In the genomic region with DNA sequence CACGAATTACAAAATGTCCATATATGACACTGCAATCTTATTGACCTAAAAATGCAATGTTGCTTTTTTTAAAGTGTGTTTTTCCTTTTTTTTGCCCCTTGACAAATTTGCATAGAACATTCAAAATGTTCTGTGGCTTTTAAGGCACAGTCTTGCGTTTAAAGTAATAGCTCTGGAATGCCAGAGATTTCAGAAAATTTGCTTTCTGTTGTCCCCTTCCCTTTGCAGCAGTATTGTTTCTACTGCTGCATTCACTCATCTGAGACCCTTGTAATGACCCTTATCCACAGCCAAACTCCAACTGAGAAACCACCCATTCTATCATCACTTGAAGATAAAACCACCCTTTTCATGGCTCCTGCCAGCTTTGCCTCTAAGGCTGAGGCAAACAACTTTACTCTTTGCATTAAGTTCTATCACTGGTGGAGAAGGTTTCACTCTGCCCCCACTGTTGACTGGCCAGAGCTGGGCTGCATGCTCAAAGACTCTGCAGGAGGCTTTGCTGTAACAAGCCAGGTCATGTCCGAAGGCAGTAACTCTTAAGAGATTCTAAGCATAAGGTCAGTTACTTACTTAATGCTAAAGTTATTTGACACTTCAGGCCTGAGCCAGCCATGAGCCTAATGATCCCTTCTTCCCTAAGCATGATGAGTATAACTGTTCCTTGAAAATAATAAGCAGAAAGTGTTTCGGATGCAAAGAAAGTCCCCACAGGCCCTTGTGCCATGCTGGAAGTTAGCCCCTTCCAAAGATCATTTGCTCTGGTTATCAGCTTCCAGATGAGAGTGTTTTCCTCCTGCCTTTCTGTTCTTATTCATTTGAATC, we compare ENCODE assay signal across 8 cellular contexts.
DNase-seq lines count a peak whose midpoint lies in the region; ATAC-seq and TF ChIP-seq lines count a peak whose summit lies in the region.

No MANE protein-coding gene starts in this region.

- no peaks in the 10 kb centered on the region for H3K9me3 ChIP-seq in right atrium auricular region

- TF ChIP-seq CTCF in astrocyte of the spinal cord (IDR thresholded peaks at IDR 0.05; ENCODE audit: low read depth, low read length) (no peak), right atrium auricular region (IDR thresholded peaks at IDR 0.05) (no peak), GM20000 (IDR thresholded peaks at IDR 0.05; ENCODE audit: extremely low read depth, missing control alignments) (no peak), GM10266 (IDR thresholded peaks at IDR 0.05; ENCODE audit: control insufficient read depth, insufficient read depth, low read depth, missing control alignments) (no peak)

- H3K4me1 ChIP-seq in right atrium auricular region (peaks cover 0 to 44% of the 10 kb centered on the region in 2 donors), rectal smooth muscle tissue (ENCODE audit: control insufficient read depth, insufficient read depth, low read length) (peaks cover 20% of the 10 kb centered on the region)

- H3K27ac ChIP-seq in right atrium auricular region: peak overlapping the region; percentile 70 to 85
- H3K27ac ChIP-seq in rectal smooth muscle tissue (ENCODE audit: low read depth, low read length): peak overlapping the region; percentile 34

- peaks cover 7% of the 10 kb centered on the region for H3K36me3 ChIP-seq in right atrium auricular region
- H3K36me3 ChIP-seq in rectal smooth muscle tissue (ENCODE audit: control insufficient read depth, insufficient read depth, low read length): no peaks in the 10 kb centered on the region

- no peak overlapping the region for H3K9ac ChIP-seq in rectal smooth muscle tissue (ENCODE audit: low read length)

- in situ Hi-C loops in astrocyte of the spinal cord (cut with HindIII; ENCODE audit: low sequenced_read_pairs): no loop called here

- no peak overlapping the region for H3K4me3 ChIP-seq in astrocyte of the spinal cord (ENCODE audit: low read depth, low read length)
- H3K4me3 ChIP-seq in right atrium auricular region: no peak overlapping the region
- no peak overlapping the region for H3K4me3 ChIP-seq in rectal smooth muscle tissue (ENCODE audit: low read length)

- ATAC-seq in HG03378 (IDR thresholded peaks at IDR 0.05; ENCODE audit: unreplicated experiment): no peak

- H3K27me3 ChIP-seq in right atrium auricular region (no peaks in the 10 kb centered on the region), rectal smooth muscle tissue (ENCODE audit: control insufficient read depth, insufficient read depth, low read length) (no peaks in the 10 kb centered on the region)

- DNase-seq in ELR (ENCODE audit: low read depth): peak; percentile 35
- DNase-seq in astrocyte of the spinal cord (ENCODE audit: low read depth, low spot score): peak; percentile 92
- DNase-seq in right atrium auricular region (ENCODE audit: low spot score): no peak
- DNase-seq in GM20000 (ENCODE audit: low spot score): no peak
- no peak for DNase-seq in activated effector memory CD4-positive, alpha-beta T cell treated with Interleukin-2 at 50 U/mL for 16 hours
- DNase-seq in GM10266 (ENCODE audit: extremely low spot score): no peak

Comparison
In these comparisons a context has a peak if more than half of its experiments do, and no peak if none do; other contexts are left out.
1. DNase-seq: peak in ELR (single experiment) and astrocyte of the spinal cord (single experiment); none in right atrium auricular region (single experiment), GM20000 (single experiment), activated effector memory CD4-positive, alpha-beta T cell treated with Interleukin-2 at 50 U/mL for 16 hours (single experiment) and GM10266 (single experiment).